ENCODE assay signal across 20 cellular contexts in genomic region chr9:69292078-69292477, GRCh38. TPM values are rescaled to one million over a fixed set of nuclear protein-coding genes. Genes with fewer than 3 reads are reported as not detected.
A peak's percentile ranks its signal among the peaks of the same experiment; 100 is the strongest.
DNase-seq lines count a peak whose midpoint lies in the region; ATAC-seq and TF ChIP-seq lines count a peak whose summit lies in the region.
"Had no signal": no experiment of that assay in that cellular context is flagged by ENCODE, and none has a peak within 500 bp of the region (broad histone marks: within the 10 kb centered on the region; RNA-seq: fewer than 3 reads in every experiment).

No MANE protein-coding gene starts in this region.

- H3K36me3 ChIP-seq in Panc1 (ENCODE audit: control insufficient read depth, insufficient read depth, low read length) (no peaks in the 10 kb centered on the region), smooth muscle cell (ENCODE audit: low read depth) (no peaks in the 10 kb centered on the region)
- H3K36me3 ChIP-seq: SJSA1 had no signal

- POLR2A ChIA-PET in Panc1 (lab: Charles Lee): no interaction called here

- H3K27ac ChIP-seq in Panc1 (ENCODE audit: low read length) (no peak overlapping the region), smooth muscle cell (ENCODE audit: low read depth) (peak overlapping the region; percentile 64)
- H3K27ac ChIP-seq: SJSA1 had no signal

- H2AFZ ChIP-seq in smooth muscle cell (ENCODE audit: low read depth): no peak overlapping the region

- DNase-seq in Panc1 (ENCODE audit: low read depth, low spot score) (no peak), smooth muscle cell (lab: John Stamatoyannopoulos, UW; ENCODE audit: unreplicated experiment) (no peak), cerebellar nuclear complex (lab: John Stamatoyannopoulos, UW) (no peak), NCI-H2227 (lab: John Stamatoyannopoulos, UW; ENCODE audit: unreplicated experiment) (no peak)
- DNase-seq: AML-193, DND-41, GF-D8, IMR-90, MV-4-11, NCI-H1417, NCI-H187 treated with DMSO at 0.1 percent for 48 hours, NCI-H226, NCI-H524, NCI-H82 had no signal

- H3K9me3 ChIP-seq in Panc1 (ENCODE audit: control insufficient read depth, insufficient read depth, low read depth, low read length) (no peaks in the 10 kb centered on the region), smooth muscle cell (replicated peaks; ENCODE audit: low read depth) (no peaks in the 10 kb centered on the region)
- H3K9me3 ChIP-seq: SJSA1 had no signal

- H4K20me1 ChIP-seq in smooth muscle cell (ENCODE audit: low read depth): no peaks in the 10 kb centered on the region

- intact Hi-C loops in Panc1 (cut with micrococcal nuclease; ENCODE audit: unreplicated experiment): no loop called here

- H3F3A ChIP-seq in smooth muscle cell (ENCODE audit: low read depth): no peaks in the 10 kb centered on the region

- 0 out of 2 replicates have a peak, but pooled peaks have one; percentile 3 for TF ChIP-seq CTCF in GM12875 (IDR thresholded peaks at IDR 0.05; ENCODE audit: borderline replicate concordance, insufficient read depth, low read depth, low read length)
- peak; percentile 24 for TF ChIP-seq CTCF in Panc1 (IDR thresholded peaks at IDR 0.05)
- no peak for TF ChIP-seq CTCF in smooth muscle cell (IDR thresholded peaks at IDR 0.05; ENCODE audit: borderline replicate concordance, insufficient read depth, poor library complexity, severe bottlenecking)

- H3K27me3 ChIP-seq in Panc1 (ENCODE audit: control insufficient read depth, insufficient read depth, low read length) (no peaks in the 10 kb centered on the region), smooth muscle cell (ENCODE audit: low read depth) (no peaks in the 10 kb centered on the region)
- H3K27me3 ChIP-seq: SJSA1 had no signal

- H3K4me2 ChIP-seq in smooth muscle cell: no peak overlapping the region

- in situ Hi-C loops in Panc1 (cut with HindIII; ENCODE audit: low pct_unique_long_range_greater_than_20kb, low sequenced_read_pairs): no loop called here

- peak; percentile 34 for TF ChIP-seq RAD21 in Ishikawa (IDR thresholded peaks at IDR 0.05; ENCODE audit: low read depth)

- 92% methylated on average over 3 of the region's 3 CpGs for WGBS in smooth muscle cell (ENCODE audit: low lambda C conversion rate)

- H3K4me1 ChIP-seq in Panc1 (ENCODE audit: control insufficient read depth, insufficient read depth, low read length) (no peaks in the 10 kb centered on the region), smooth muscle cell (ENCODE audit: low read depth) (no peaks in the 10 kb centered on the region)
- H3K4me1 ChIP-seq: SJSA1 had no signal

- CTCF ChIA-PET in Panc1 (lab: Charles Lee): no interaction called here

- H3K4me3 ChIP-seq in GM12875 (ENCODE audit: low read depth, low read length) (no peak overlapping the region), Panc1 (ENCODE audit: low read depth in 2 of 2, low read length in 2 of 2) (no peak overlapping the region), smooth muscle cell (no peak overlapping the region)
- H3K4me3 ChIP-seq: GM12878, SJSA1 had no signal

- TF ChIP-seq EP300 in Ishikawa (IDR thresholded peaks at IDR 0.05; ENCODE audit: borderline replicate concordance): no peak

- H3K79me2 ChIP-seq in smooth muscle cell (ENCODE audit: low read depth): no peaks in the 10 kb centered on the region

- H3K9ac ChIP-seq in smooth muscle cell (ENCODE audit: low read depth): no peak overlapping the region

- ATAC-seq in Panc1 (no peak), HG03354 (IDR thresholded peaks at IDR 0.05; ENCODE audit: poor library complexity, severe bottlenecking, unreplicated experiment) (no peak)
- ATAC-seq: GM12878 had no signal

- no TSS peak for BruUV-seq in Panc1 (replicated peaks; lab: Mats Ljungman, UMichigan)

TF ChIP-seq in Ishikawa, 13 proteins besides CTCF, POLR2A, EP300 and RAD21:
- no peak for TF ChIP-seq FOXM1 (IDR thresholded peaks at IDR 0.05; ENCODE audit: borderline replicate concordance, low read depth)
- no peak for TF ChIP-seq TCF12 (IDR thresholded peaks at IDR 0.05; ENCODE audit: low read depth)
- TF ChIP-seq CREB1 (IDR thresholded peaks at IDR 0.05; ENCODE audit: low read depth): no peak
- no peak for TF ChIP-seq CEBPB (IDR thresholded peaks at IDR 0.05)

RNA-seq across cellular contexts. Expression of gene ENTREP1, which starts 32.9 kb away (rescaled TPM):
- total RNA-seq in Panc1 (2021; ENCODE audit: unreplicated experiment): 0.13 TPM
- polyA plus RNA-seq in Panc1 (2012; ENCODE audit: insufficient read length): not detected
- 6.1 and 7.3 TPM in 2 replicates for total RNA-seq in smooth muscle cell
- polyA plus RNA-seq in smooth muscle cell: 2.4 and 9.8 TPM in 2 replicates
- total RNA-seq: GM12878, IMR-90, SJSA1 had no signal
- polyA plus RNA-seq: CD14-positive monocyte, GM12878, IMR-90 had no signal
